ENCODE assay signal across 17 cellular contexts in genomic region chr2:23484163-23484740, GRCh38.
"Had no signal": no experiment of that assay in that cellular context is flagged by ENCODE, and none has a peak within 500 bp of the region (broad histone marks: within the 10 kb centered on the region; RNA-seq: fewer than 3 reads in every experiment).

No MANE protein-coding gene starts in this region.

- H3K9me3 ChIP-seq: adrenal gland, gastroesophageal sphincter, ovary had no signal

- DNase-seq: activated B cell treated with CpG ODN at 0.5 μM for 24 hours; activated CD4-positive, alpha-beta T cell treated with anti-CD3 and anti-CD28 coated beads for 48 hours; activated CD8-positive, alpha-beta T cell treated with anti-CD3 and anti-CD28 coated beads for 36 hours; activated effector memory CD4-positive, alpha-beta T cell treated with anti-CD3 and anti-CD28 coated beads, Interleukin-2, amount 50 U/mL, for 16 hours; activated T-cell treated with anti-CD3 and anti-CD28 coated beads, Interleukin-2, amount 50 U/mL, for 4 hours; adrenal gland; erythroblast; midbrain; ovary; stimulated activated CD4-positive, alpha-beta T cell treated with anti-CD3 and anti-CD28 coated beads, Interleukin-2, amount 100 ng/mL, for 48 hours had no signal

- H3K27ac ChIP-seq: cardiac muscle cell, gastroesophageal sphincter, neural progenitor cell, ovary had no signal

- H3K27me3 Mint-ChIP-seq: activated B cell treated with CpG ODN at 0.5 μM for 24 hours; activated naive CD4-positive, alpha-beta T cell treated with anti-CD3 and anti-CD28 coated beads, Interleukin-2, amount 50 U/mL, for 24 hours had no signal

- H3K27me3 ChIP-seq: adrenal gland, cardiac muscle cell, gastroesophageal sphincter, neural progenitor cell, ovary had no signal

- H3K4me1 Mint-ChIP-seq: activated B cell treated with CpG ODN at 0.5 μM for 24 hours had no signal

- ATAC-seq: activated CD8-positive, alpha-beta T cell treated with anti-CD3 and anti-CD28 coated beads for 36 hours; activated T-cell treated with anti-CD3 and anti-CD28 coated beads, Interleukin-2, amount 50 U/mL, for 4 hours; gastroesophageal sphincter; stimulated activated memory B cell treated with anti-CD40 and anti-IgM and Interleukin-4, amounts not matched to agents 10 μg/mL and 1 μg/mL and 100 μg/mL, for 72 hours had no signal

- H3K27ac Mint-ChIP-seq: activated B cell treated with CpG ODN at 0.5 μM for 24 hours; activated CD8-positive, alpha-beta T cell treated with anti-CD3 and anti-CD28 coated beads for 36 hours; activated naive CD4-positive, alpha-beta T cell treated with anti-CD3 and anti-CD28 coated beads, Interleukin-2, amount 50 U/mL, for 24 hours; stimulated activated memory B cell treated with anti-CD40 and anti-IgM and Interleukin-4, amounts not matched to agents 10 μg/mL and 1 μg/mL and 100 μg/mL, for 72 hours; T-helper 2 cell treated with Interferon-gamma antibody and Interleukin-4, amounts not matched to agents 5 μg/mL and 100 μg/mL, for 36 hours had no signal

- H3K36me3 ChIP-seq: adrenal gland, cardiac muscle cell, neural progenitor cell, ovary had no signal

- H3K36me3 Mint-ChIP-seq: activated naive CD4-positive, alpha-beta T cell treated with anti-CD3 and anti-CD28 coated beads, Interleukin-2, amount 50 U/mL, for 24 hours; neural progenitor cell; stimulated activated memory B cell treated with anti-CD40 and anti-IgM and Interleukin-4, amounts not matched to agents 10 μg/mL and 1 μg/mL and 100 μg/mL, for 72 hours had no signal

- H3K4me3 Mint-ChIP-seq: activated B cell treated with CpG ODN at 0.5 μM for 24 hours; activated CD8-positive, alpha-beta T cell treated with anti-CD3 and anti-CD28 coated beads for 36 hours; activated naive CD4-positive, alpha-beta T cell treated with anti-CD3 and anti-CD28 coated beads, Interleukin-2, amount 50 U/mL, for 24 hours; activated T-cell treated with anti-CD3 and anti-CD28 coated beads, Interleukin-2, amount 50 U/mL, for 4 hours; neural progenitor cell; stimulated activated memory B cell treated with anti-CD40 and anti-IgM and Interleukin-4, amounts not matched to agents 10 μg/mL and 1 μg/mL and 100 μg/mL, for 72 hours; T-helper 2 cell treated with Interferon-gamma antibody and Interleukin-4, amounts not matched to agents 5 μg/mL and 100 μg/mL, for 36 hours had no signal

- H3K9me3 Mint-ChIP-seq: activated B cell treated with CpG ODN at 0.5 μM for 24 hours; activated CD8-positive, alpha-beta T cell treated with anti-CD3 and anti-CD28 coated beads for 36 hours; activated naive CD4-positive, alpha-beta T cell treated with anti-CD3 and anti-CD28 coated beads, Interleukin-2, amount 50 U/mL, for 24 hours; activated T-cell treated with anti-CD3 and anti-CD28 coated beads, Interleukin-2, amount 50 U/mL, for 4 hours; neural progenitor cell; stimulated activated memory B cell treated with anti-CD40 and anti-IgM and Interleukin-4, amounts not matched to agents 10 μg/mL and 1 μg/mL and 100 μg/mL, for 72 hours; T-helper 2 cell treated with Interferon-gamma antibody and Interleukin-4, amounts not matched to agents 5 μg/mL and 100 μg/mL, for 36 hours had no signal

- H3K4me3 ChIP-seq: adrenal gland, cardiac muscle cell, gastroesophageal sphincter, lung, neural progenitor cell, ovary had no signal
